30 cellular contexts compared by ENCODE assay signal in genomic region chr15:76222159-76222558, GRCh38.
"Had no signal": no experiment of that assay in that cellular context is flagged by ENCODE, and none has a peak within 500 bp of the region (broad histone marks: within the 10 kb centered on the region; RNA-seq: fewer than 3 reads in every experiment).

No MANE protein-coding gene starts in this region.

- H3K4me3 Mint-ChIP-seq: activated CD4-positive, alpha-beta memory T cell treated with anti-CD3 and anti-CD28 coated beads, Interleukin-2, amount 10 ng/mL, durations not matched to agents 7 days and 5 days; activated CD4-positive, alpha-beta T cell treated with anti-CD3 and anti-CD28 coated beads, Interleukin-2, amount 10 ng/mL, durations not matched to agents 7 days and 5 days; activated naive CD4-positive, alpha-beta T cell treated with anti-CD3 and anti-CD28 coated beads, Interleukin-2, amount 10 ng/mL, durations not matched to agents 7 days and 5 days; activated naive CD8-positive, alpha-beta T cell treated with anti-CD3 and anti-CD28 coated beads, Interleukin-2, amount 10 ng/mL, durations not matched to agents 7 days and 5 days; activated T-cell treated with anti-CD3 and anti-CD28 coated beads, Interleukin-2, amount 50 U/mL, for 24 hours; activated T-cell treated with anti-CD3 and anti-CD28 coated beads, Interleukin-2, amount 50 U/mL, for 72 hours; central memory CD8-positive, alpha-beta T cell; T-helper 17 cell; T-helper 2 cell treated with Interferon-gamma antibody and Interleukin-4, amounts not matched to agents 5 μg/mL and 100 μg/mL, for 36 hours had no signal

- H3K9me3 Mint-ChIP-seq: activated CD4-positive, alpha-beta memory T cell treated with anti-CD3 and anti-CD28 coated beads, Interleukin-2, amount 10 ng/mL, durations not matched to agents 7 days and 5 days; activated naive CD4-positive, alpha-beta T cell treated with anti-CD3 and anti-CD28 coated beads, Interleukin-2, amount 10 ng/mL, durations not matched to agents 7 days and 5 days; activated naive CD4-positive, alpha-beta T cell treated with anti-CD3 and anti-CD28 coated beads, Interleukin-2, amount 50 U/mL, for 72 hours; activated T-cell treated with anti-CD3 and anti-CD28 coated beads, Interleukin-2, amount 50 U/mL, for 24 hours; activated T-cell treated with anti-CD3 and anti-CD28 coated beads, Interleukin-2, amount 50 U/mL, for 72 hours; central memory CD8-positive, alpha-beta T cell; T-helper 2 cell treated with Interferon-gamma antibody and Interleukin-4, amounts not matched to agents 5 μg/mL and 100 μg/mL, for 36 hours had no signal

- H3K27ac Mint-ChIP-seq: activated CD4-positive, alpha-beta memory T cell treated with anti-CD3 and anti-CD28 coated beads, Interleukin-2, amount 10 ng/mL, durations not matched to agents 7 days and 5 days; activated CD4-positive, alpha-beta T cell treated with anti-CD3 and anti-CD28 coated beads, Interleukin-2, amount 10 ng/mL, durations not matched to agents 7 days and 5 days; activated naive CD4-positive, alpha-beta T cell treated with anti-CD3 and anti-CD28 coated beads, Interleukin-2, amount 10 ng/mL, durations not matched to agents 7 days and 5 days; activated naive CD4-positive, alpha-beta T cell treated with anti-CD3 and anti-CD28 coated beads, Interleukin-2, amount 50 U/mL, for 72 hours; activated naive CD8-positive, alpha-beta T cell treated with anti-CD3 and anti-CD28 coated beads, Interleukin-2, amount 10 ng/mL, durations not matched to agents 7 days and 5 days; activated T-cell treated with anti-CD3 and anti-CD28 coated beads, Interleukin-2, amount 50 U/mL, for 24 hours; activated T-cell treated with anti-CD3 and anti-CD28 coated beads, Interleukin-2, amount 50 U/mL, for 72 hours; T-helper 17 cell; T-helper 2 cell treated with Interferon-gamma antibody and Interleukin-4, amounts not matched to agents 5 μg/mL and 100 μg/mL, for 36 hours had no signal

- H3K27me3 ChIP-seq: brain microvascular endothelial cell, gastrocnemius medialis, heart left ventricle had no signal

- H3K27ac ChIP-seq: brain microvascular endothelial cell, gastrocnemius medialis, heart left ventricle had no signal

- H3K4me3 ChIP-seq: gastrocnemius medialis, heart left ventricle had no signal

- DNase-seq: activated CD4-positive, alpha-beta memory T cell treated with anti-CD3 and anti-CD28 coated beads, Interleukin-2, amount 10 ng/mL, durations not matched to agents 7 days and 5 days; activated CD4-positive, alpha-beta T cell treated with anti-CD3 and anti-CD28 coated beads for 1 hour; activated CD4-positive, alpha-beta T cell treated with anti-CD3 and anti-CD28 coated beads for 4 hours; activated CD4-positive, alpha-beta T cell treated with anti-CD3 and anti-CD28 coated beads, Interleukin-2, amount 10 ng/mL, durations not matched to agents 7 days and 5 days; activated CD4-positive, alpha-beta T cell treated with anti-CD3 and anti-CD28 coated beads, Interleukin-2, amount 50 U/mL, for 4 hours; activated CD8-positive, alpha-beta memory T cell treated with anti-CD3 and anti-CD28 coated beads, Interleukin-2, amount 50 U/mL, for 48 hours; activated gamma-delta T cell; activated naive CD4-positive, alpha-beta T cell; activated naive CD4-positive, alpha-beta T cell treated with anti-CD3 and anti-CD28 coated beads, Interleukin-2, amount 10 ng/mL, durations not matched to agents 7 days and 5 days; activated naive CD8-positive, alpha-beta T cell treated with anti-CD3 and anti-CD28 coated beads, Interleukin-2, amount 10 ng/mL, durations not matched to agents 7 days and 5 days; activated T-cell treated with anti-CD3 and anti-CD28 coated beads for 4 hours; activated T-cell treated with anti-CD3 and anti-CD28 coated beads, Interleukin-2, amount 50 U/mL, for 24 hours; activated T-cell treated with anti-CD3 and anti-CD28 coated beads, Interleukin-2, amount 50 U/mL, for 72 hours; anterior cingulate cortex; brain microvascular endothelial cell; cortex of kidney; effector CD8-positive, alpha-beta T cell; foreskin fibroblast; gastrocnemius medialis; glutamatergic neuron; heart left ventricle; T-helper 1 cell; T-helper 17 cell; T1000 had no signal

- ATAC-seq: activated naive CD4-positive, alpha-beta T cell treated with anti-CD3 and anti-CD28 coated beads, Interleukin-2, amount 50 U/mL, for 72 hours; activated T-cell treated with anti-CD3 and anti-CD28 coated beads, Interleukin-2, amount 50 U/mL, for 72 hours; esophagus mucosa; gastrocnemius medialis; heart left ventricle; T-helper 17 cell had no signal

- H3K9me3 ChIP-seq: gastrocnemius medialis had no signal

- H3K27me3 Mint-ChIP-seq: activated CD4-positive, alpha-beta memory T cell treated with anti-CD3 and anti-CD28 coated beads, Interleukin-2, amount 10 ng/mL, durations not matched to agents 7 days and 5 days; activated CD4-positive, alpha-beta T cell treated with anti-CD3 and anti-CD28 coated beads, Interleukin-2, amount 10 ng/mL, durations not matched to agents 7 days and 5 days; activated naive CD4-positive, alpha-beta T cell treated with anti-CD3 and anti-CD28 coated beads, Interleukin-2, amount 10 ng/mL, durations not matched to agents 7 days and 5 days; activated naive CD8-positive, alpha-beta T cell treated with anti-CD3 and anti-CD28 coated beads, Interleukin-2, amount 10 ng/mL, durations not matched to agents 7 days and 5 days; activated T-cell treated with anti-CD3 and anti-CD28 coated beads, Interleukin-2, amount 50 U/mL, for 24 hours; central memory CD8-positive, alpha-beta T cell; T-helper 17 cell had no signal

- FAIRE-seq: astrocyte, bronchial epithelial cell had no signal
